In genomic region chr13:101489635-101490034, GRCh38 we compare ENCODE assay signal across 2 cellular contexts.
TF ChIP-seq lines count a peak whose summit lies in the region.

No MANE protein-coding gene starts in this region.

TF ChIP-seq in IMR-90, 13 proteins besides CTCF, POLR2A, EP300 and RAD21:
- no peak for TF ChIP-seq NFE2L2 (IDR thresholded peaks at IDR 0.05; ENCODE audit: low read depth, low read length)
- no peak for TF ChIP-seq RCOR1 (IDR thresholded peaks at IDR 0.05; ENCODE audit: insufficient replicate concordance, low read length)
- no peak for TF ChIP-seq MAZ (IDR thresholded peaks at IDR 0.05; ENCODE audit: borderline replicate concordance, low read depth, low read length)
TF ChIP-seq in IMR-90: peak in this region for 0.

TF ChIP-seq in GM23338, 12 proteins besides CTCF, POLR2A, EP300 and RAD21:
- no peak for TF ChIP-seq NANOG (IDR thresholded peaks at IDR 0.05; ENCODE audit: borderline replicate concordance)
- no peak for TF ChIP-seq ZNF462 (CRISPR knock-in tag; IDR thresholded peaks at IDR 0.05)
- TF ChIP-seq EZH2 (IDR thresholded peaks at IDR 0.05; ENCODE audit: low read depth, unreplicated experiment), result no peak
- TF ChIP-seq ZNF114 (CRISPR knock-in tag; IDR thresholded peaks at IDR 0.05), result no peak
- no peak for TF ChIP-seq CREB1 (CRISPR knock-in tag; IDR thresholded peaks at IDR 0.05; ENCODE audit: low read depth)
- no peak for TF ChIP-seq STAT1 (IDR thresholded peaks at IDR 0.05; ENCODE audit: unreplicated experiment)
- TF ChIP-seq EZH2phosphoT487 (IDR thresholded peaks at IDR 0.05; ENCODE audit: unreplicated experiment), result no peak
- TF ChIP-seq, protein P1, sequence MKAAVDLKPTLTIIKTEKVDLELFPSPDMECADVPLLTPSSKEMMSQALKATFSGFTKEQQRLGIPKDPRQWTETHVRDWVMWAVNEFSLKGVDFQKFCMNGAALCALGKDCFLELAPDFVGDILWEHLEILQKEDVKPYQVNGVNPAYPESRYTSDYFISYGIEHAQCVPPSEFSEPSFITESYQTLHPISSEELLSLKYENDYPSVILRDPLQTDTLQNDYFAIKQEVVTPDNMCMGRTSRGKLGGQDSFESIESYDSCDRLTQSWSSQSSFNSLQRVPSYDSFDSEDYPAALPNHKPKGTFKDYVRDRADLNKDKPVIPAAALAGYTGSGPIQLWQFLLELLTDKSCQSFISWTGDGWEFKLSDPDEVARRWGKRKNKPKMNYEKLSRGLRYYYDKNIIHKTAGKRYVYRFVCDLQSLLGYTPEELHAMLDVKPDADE (IDR thresholded peaks at IDR 0.05), result no peak
- TF ChIP-seq POLR2AphosphoS5 (IDR thresholded peaks at IDR 0.05; ENCODE audit: low read depth), result no peak
- TF ChIP-seq ZNF331 (CRISPR knock-in tag; IDR thresholded peaks at IDR 0.05; ENCODE audit: low read depth), result no peak
- TF ChIP-seq, protein P2, sequence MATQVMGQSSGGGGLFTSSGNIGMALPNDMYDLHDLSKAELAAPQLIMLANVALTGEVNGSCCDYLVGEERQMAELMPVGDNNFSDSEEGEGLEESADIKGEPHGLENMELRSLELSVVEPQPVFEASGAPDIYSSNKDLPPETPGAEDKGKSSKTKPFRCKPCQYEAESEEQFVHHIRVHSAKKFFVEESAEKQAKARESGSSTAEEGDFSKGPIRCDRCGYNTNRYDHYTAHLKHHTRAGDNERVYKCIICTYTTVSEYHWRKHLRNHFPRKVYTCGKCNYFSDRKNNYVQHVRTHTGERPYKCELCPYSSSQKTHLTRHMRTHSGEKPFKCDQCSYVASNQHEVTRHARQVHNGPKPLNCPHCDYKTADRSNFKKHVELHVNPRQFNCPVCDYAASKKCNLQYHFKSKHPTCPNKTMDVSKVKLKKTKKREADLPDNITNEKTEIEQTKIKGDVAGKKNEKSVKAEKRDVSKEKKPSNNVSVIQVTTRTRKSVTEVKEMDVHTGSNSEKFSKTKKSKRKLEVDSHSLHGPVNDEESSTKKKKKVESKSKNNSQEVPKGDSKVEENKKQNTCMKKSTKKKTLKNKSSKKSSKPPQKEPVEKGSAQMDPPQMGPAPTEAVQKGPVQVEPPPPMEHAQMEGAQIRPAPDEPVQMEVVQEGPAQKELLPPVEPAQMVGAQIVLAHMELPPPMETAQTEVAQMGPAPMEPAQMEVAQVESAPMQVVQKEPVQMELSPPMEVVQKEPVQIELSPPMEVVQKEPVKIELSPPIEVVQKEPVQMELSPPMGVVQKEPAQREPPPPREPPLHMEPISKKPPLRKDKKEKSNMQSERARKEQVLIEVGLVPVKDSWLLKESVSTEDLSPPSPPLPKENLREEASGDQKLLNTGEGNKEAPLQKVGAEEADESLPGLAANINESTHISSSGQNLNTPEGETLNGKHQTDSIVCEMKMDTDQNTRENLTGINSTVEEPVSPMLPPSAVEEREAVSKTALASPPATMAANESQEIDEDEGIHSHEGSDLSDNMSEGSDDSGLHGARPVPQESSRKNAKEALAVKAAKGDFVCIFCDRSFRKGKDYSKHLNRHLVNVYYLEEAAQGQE (IDR thresholded peaks at IDR 0.05; ENCODE audit: unreplicated experiment), result no peak
- TF ChIP-seq JUNB (IDR thresholded peaks at IDR 0.05; ENCODE audit: unreplicated experiment), result no peak
